ENCODE assay signal across 15 cellular contexts in the genomic region with DNA sequence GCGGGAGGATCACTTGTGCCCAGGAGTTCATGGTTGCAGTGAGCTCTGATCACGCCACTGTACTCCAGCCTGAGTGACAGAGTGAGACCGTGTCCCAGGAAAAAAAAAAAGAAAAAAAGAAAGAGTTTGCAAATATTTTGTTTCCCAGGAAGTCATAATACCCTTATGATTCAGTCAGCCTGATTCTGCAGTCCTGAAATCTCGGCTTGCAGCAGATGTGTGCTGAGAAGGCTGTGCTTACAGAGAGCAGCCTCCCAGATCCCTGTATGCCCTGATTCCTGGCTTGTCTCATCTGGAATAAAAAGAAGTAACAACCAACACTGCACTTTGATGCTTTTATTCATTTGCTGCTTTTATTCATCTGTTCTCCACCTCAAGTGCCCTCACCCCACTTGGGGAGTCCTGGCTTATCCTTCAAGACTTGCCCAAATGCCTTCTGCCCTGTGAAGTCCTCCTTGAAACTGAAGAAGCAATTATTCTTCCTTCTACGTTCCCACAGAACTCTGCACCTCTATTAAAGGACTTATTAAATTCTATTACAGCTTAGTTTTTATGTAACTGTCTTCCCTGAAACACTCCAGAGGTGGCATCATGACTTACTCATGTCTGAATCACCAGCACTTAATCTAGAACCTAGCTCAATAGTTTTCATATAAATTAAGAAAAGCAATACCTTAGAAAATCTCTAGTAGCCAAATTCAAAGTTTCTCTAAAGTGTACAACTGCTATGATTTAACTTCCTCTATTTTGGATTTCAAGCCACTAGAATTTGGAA. TPM values are rescaled to one million over a fixed set of nuclear protein-coding genes. Genes with fewer than 3 reads are reported as not detected.
DNase-seq lines count a peak whose midpoint lies in the region; ATAC-seq, FAIRE-seq and TF ChIP-seq lines count a peak whose summit lies in the region.
"Had no signal": no experiment of that assay in that cellular context is flagged by ENCODE, and none has a peak within 500 bp of the region (broad histone marks: within the 10 kb centered on the region; RNA-seq: fewer than 3 reads in every experiment).

No MANE protein-coding gene starts in this region.

- H3K4me2 ChIP-seq in astrocyte (ENCODE audit: low read length): peak overlapping the region; percentile 81

- H3K79me2 ChIP-seq in astrocyte (ENCODE audit: insufficient read depth, low read length): no peaks in the 10 kb centered on the region

- no peaks in the 10 kb centered on the region for H4K20me1 ChIP-seq in astrocyte (ENCODE audit: insufficient read depth, low read length)

- no peaks in the 10 kb centered on the region for H3K36me3 Mint-ChIP-seq in astrocyte (ENCODE audit: low read depth, unreplicated experiment)

- H3K27me3 ChIP-seq in MG63 (no peaks in the 10 kb centered on the region), astrocyte (ENCODE audit: insufficient read depth, low read length) (no peaks in the 10 kb centered on the region)
- H3K27me3 ChIP-seq: upper lobe of right lung had no signal

- peaks cover 30% of the 10 kb centered on the region for H3K4me1 ChIP-seq in astrocyte (ENCODE audit: insufficient read depth, low read length)
- H3K4me1 ChIP-seq: HAP-1, upper lobe of right lung had no signal

- no peaks in the 10 kb centered on the region for H3K9me3 Mint-ChIP-seq in astrocyte (ENCODE audit: unreplicated experiment)

- no peak overlapping the region for H2AFZ ChIP-seq in astrocyte (ENCODE audit: low read depth, low read length)

- DNase-seq in AG08395 (ENCODE audit: low spot score) (peak; percentile 61), MG63 (peak; percentile 23), astrocyte (ENCODE audit: low read depth) (peak; percentile 64), glomerular visceral epithelial cell (ENCODE audit: extremely low spot score) (peak; percentile 22), DMS 273 treated with DMSO at 0.1 percent for 48 hours (lab: John Stamatoyannopoulos, UW) (no peak), NCI-H2227 treated with DMSO at 0.1 percent for 48 hours (lab: John Stamatoyannopoulos, UW) (no peak), T-helper 9 cell (no peak)
- DNase-seq: NCI-H1694, NCI-H526 treated with DMSO at 0.1 percent for 48 hours, occipital lobe, SJCRH30, upper lobe of right lung had no signal

- no peak overlapping the region for H3K4me3 ChIP-seq in MG63
- H3K4me3 ChIP-seq in astrocyte (ENCODE audit: insufficient read depth, low read depth, low read length): peak overlapping the region; percentile 28
- H3K4me3 ChIP-seq: HAP-1, lung, SJCRH30, upper lobe of right lung had no signal

- ATAC-seq in GM19035 (IDR thresholded peaks at IDR 0.05; ENCODE audit: unreplicated experiment): no peak
- ATAC-seq: upper lobe of right lung had no signal

- no peak for FAIRE-seq in astrocyte (lab: Jason Lieb, UNC)

- peak overlapping the region; percentile 93 for H3K27ac ChIP-seq in astrocyte (ENCODE audit: low read depth, low read length)
- H3K27ac ChIP-seq: SJCRH30, upper lobe of right lung had no signal

- H3K36me3 ChIP-seq in MG63: no peaks in the 10 kb centered on the region
- no peaks in the 10 kb centered on the region for H3K36me3 ChIP-seq in astrocyte (ENCODE audit: insufficient read depth, low read length)
- H3K36me3 ChIP-seq: HAP-1, SJCRH30, upper lobe of right lung had no signal

- peaks cover 4% of the 10 kb centered on the region for H3K27me3 Mint-ChIP-seq in astrocyte (ENCODE audit: low read depth, unreplicated experiment)

- H3K4me1 Mint-ChIP-seq in astrocyte (ENCODE audit: low read depth, unreplicated experiment): peaks cover 25% of the 10 kb centered on the region

- no peaks in the 10 kb centered on the region for H3K9me3 ChIP-seq in MG63
- no peaks in the 10 kb centered on the region for H3K9me3 ChIP-seq in astrocyte (ENCODE audit: insufficient read depth, low read depth, low read length)
- H3K9me3 ChIP-seq: HAP-1, SJCRH30, upper lobe of right lung had no signal

- H3K4me3 Mint-ChIP-seq in astrocyte (ENCODE audit: unreplicated experiment): no peak overlapping the region

- no peak for TF ChIP-seq CTCF in astrocyte (IDR thresholded peaks at IDR 0.05; ENCODE audit: insufficient read depth, low read depth, low read length)

- H3K27ac Mint-ChIP-seq in astrocyte (ENCODE audit: unreplicated experiment): peak overlapping the region; percentile 82

- peak overlapping the region; percentile 76 for H3K9ac ChIP-seq in astrocyte (ENCODE audit: low read length)

RNA-seq across cellular contexts. Expression of gene BPGM, which starts 27.7 kb away (rescaled TPM):
- total RNA-seq in MG63 (2014; rRNA removed; shearing (Covaris generic); ENCODE audit: low replicate concordance): 8.7 and 9.6 TPM in 2 replicates
- 37.3 and 37.4 TPM in 2 replicates for total RNA-seq in astrocyte

Comparison
In these comparisons a context has a peak if more than half of its experiments do, and no peak if none do; other contexts are left out.
1. DNase-seq: peak in AG08395 (single experiment), MG63 (single experiment), astrocyte (single experiment) and glomerular visceral epithelial cell (single experiment); none in DMS 273 treated with DMSO at 0.1 percent for 48 hours (single experiment), NCI-H2227 treated with DMSO at 0.1 percent for 48 hours (single experiment) and T-helper 9 cell (single experiment).